In the genomic region with DNA sequence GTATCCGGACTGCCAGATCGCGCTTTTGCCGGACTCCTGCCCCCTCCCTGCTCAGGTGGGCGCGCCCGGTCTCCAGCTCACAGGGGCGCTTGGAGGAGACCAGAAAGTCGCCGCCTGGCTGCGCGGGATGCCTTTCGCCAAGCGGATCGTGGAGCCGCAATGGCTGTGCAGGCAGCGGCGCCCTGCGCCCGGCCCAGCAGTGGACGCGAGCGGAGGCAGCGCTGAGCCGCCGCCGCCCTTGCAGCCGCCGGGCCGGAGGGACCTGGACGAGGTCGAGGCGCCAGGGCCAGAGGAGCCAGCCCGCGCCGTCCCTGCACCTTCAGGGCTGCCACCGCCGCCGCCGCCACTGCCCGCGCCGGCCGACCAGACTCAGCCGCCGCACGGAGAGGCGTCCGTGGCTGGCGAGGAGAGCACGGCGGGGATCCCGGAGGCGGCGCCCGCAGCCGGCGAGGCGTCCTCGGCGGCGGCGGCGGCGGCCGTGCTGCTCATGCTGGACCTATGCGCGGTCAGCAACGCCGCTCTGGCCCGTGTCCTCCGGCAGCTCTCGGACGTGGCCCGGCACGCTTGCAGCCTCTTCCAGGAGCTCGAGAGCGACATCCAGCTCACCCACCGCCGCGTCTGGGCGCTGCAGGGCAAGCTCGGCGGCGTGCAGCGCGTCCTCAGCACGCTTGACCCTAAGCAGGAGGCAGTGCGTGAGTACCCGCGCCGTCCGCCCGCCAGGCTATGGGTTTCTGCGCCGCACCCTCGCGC, we compare ENCODE assay signal across 9 cellular contexts. TPM values are rescaled to one million over a fixed set of nuclear protein-coding genes. Genes with fewer than 3 reads are reported as not detected.
DNase-seq lines count a peak whose midpoint lies in the region; ATAC-seq, FAIRE-seq and TF ChIP-seq lines count a peak whose summit lies in the region.
"Had no signal": no experiment of that assay in that cellular context is flagged by ENCODE, and none has a peak within 500 bp of the region (broad histone marks: within the 10 kb centered on the region; RNA-seq: fewer than 3 reads in every experiment).

No MANE protein-coding gene starts in this region.

- H3K4me1 ChIP-seq in astrocyte (ENCODE audit: insufficient read depth, low read length) (peaks cover 12% of the 10 kb centered on the region), stomach smooth muscle (ENCODE audit: control insufficient read depth, insufficient read depth, low read length) (peaks cover 3% of the 10 kb centered on the region)

- H3K27me3 Mint-ChIP-seq in astrocyte (ENCODE audit: low read depth, unreplicated experiment) = no peaks in the 10 kb centered on the region

- H3K79me2 ChIP-seq in astrocyte (ENCODE audit: insufficient read depth, low read length) = peaks cover 44% of the 10 kb centered on the region

- H3K9me3 ChIP-seq in astrocyte (ENCODE audit: insufficient read depth, low read depth, low read length) (no peaks in the 10 kb centered on the region), stomach smooth muscle (ENCODE audit: control insufficient read depth in 2 of 2, low read length in 2 of 2) (no peaks in the 10 kb centered on the region)

- H3K4me2 ChIP-seq in astrocyte (ENCODE audit: low read length) = peak overlapping the region; percentile 93

- no peak for TF ChIP-seq CTCF in astrocyte (IDR thresholded peaks at IDR 0.05; ENCODE audit: insufficient read depth, low read depth, low read length)

- no peak for ATAC-seq in GM18867 (IDR thresholded peaks at IDR 0.05; ENCODE audit: unreplicated experiment)
- no peak for ATAC-seq in GM18511 (IDR thresholded peaks at IDR 0.05; ENCODE audit: unreplicated experiment)

- H3K4me3 ChIP-seq in astrocyte (ENCODE audit: insufficient read depth, low read depth, low read length) = peak overlapping the region; percentile 75
- H3K4me3 ChIP-seq in stomach smooth muscle (ENCODE audit: low read length in 2 of 2) = peak overlapping the region; percentile 78 to 85

- H3K27ac Mint-ChIP-seq in astrocyte (ENCODE audit: unreplicated experiment) = no peak overlapping the region

- peak overlapping the region; percentile 45 for H2AFZ ChIP-seq in astrocyte (ENCODE audit: low read depth, low read length)

- H3K9ac ChIP-seq in astrocyte (ENCODE audit: low read length) (peak overlapping the region; percentile 80), stomach smooth muscle (ENCODE audit: low read length in 2 of 2) (peak overlapping the region; percentile 58 to 70)

- no peaks in the 10 kb centered on the region for H3K27me3 ChIP-seq in astrocyte (ENCODE audit: insufficient read depth, low read length)
- peaks cover 0 to 4% of the 10 kb centered on the region in 2 donors for H3K27me3 ChIP-seq in stomach smooth muscle (ENCODE audit: control insufficient read depth in 1 of 2, insufficient read depth in 2 of 2, low read length in 2 of 2)

- H3K36me3 Mint-ChIP-seq in astrocyte (ENCODE audit: low read depth, unreplicated experiment) = no peaks in the 10 kb centered on the region

- no peak for FAIRE-seq in astrocyte (lab: Jason Lieb, UNC)

- H3K36me3 ChIP-seq in astrocyte (ENCODE audit: insufficient read depth, low read length) = no peaks in the 10 kb centered on the region
- H3K36me3 ChIP-seq in stomach smooth muscle (ENCODE audit: control insufficient read depth in 2 of 2, insufficient read depth in 2 of 2, low read length in 2 of 2) = no peaks in the 10 kb centered on the region

- peaks cover 14% of the 10 kb centered on the region for H4K20me1 ChIP-seq in astrocyte (ENCODE audit: insufficient read depth, low read length)

- H3K4me3 Mint-ChIP-seq in astrocyte (ENCODE audit: unreplicated experiment) = peak overlapping the region; percentile 91

- peaks cover 3% of the 10 kb centered on the region for H3K9me3 Mint-ChIP-seq in astrocyte (ENCODE audit: unreplicated experiment)

- no peak overlapping the region for H3K27ac ChIP-seq in astrocyte (ENCODE audit: low read depth, low read length)
- H3K27ac ChIP-seq in stomach smooth muscle (ENCODE audit: low read length) = no peak overlapping the region
- H3K27ac ChIP-seq: VCaP had no signal

- peak; percentile 23 for DNase-seq in NCI-H345 (lab: John Stamatoyannopoulos, UW)
- no peak for DNase-seq in NCI-H345 treated with DMSO at 0.1 percent for 48 hours (lab: John Stamatoyannopoulos, UW; ENCODE audit: unreplicated experiment)
- DNase-seq in astrocyte (ENCODE audit: low read depth) = no peak
- peak; percentile 32 for DNase-seq in iPS-NIHi7 (ENCODE audit: extremely low spot score)
- DNase-seq in HuH-7 (ENCODE audit: low spot score) = no peak

- H3K4me1 Mint-ChIP-seq in astrocyte (ENCODE audit: low read depth, unreplicated experiment) = peaks cover 12% of the 10 kb centered on the region

RNA-seq across cellular contexts. Expression of a gene that starts 0.8 kb away (rescaled TPM):
- 6.6 and 8.1 TPM in 2 replicates for total RNA-seq in astrocyte

Comparison
In these comparisons a context has a peak if more than half of its experiments do, and no peak if none do; other contexts are left out.
1. DNase-seq: peak in NCI-H345 (single experiment) and iPS-NIHi7 (single experiment); none in NCI-H345 treated with DMSO at 0.1 percent for 48 hours (single experiment), astrocyte (single experiment) and HuH-7 (single experiment).